In the genomic region with DNA sequence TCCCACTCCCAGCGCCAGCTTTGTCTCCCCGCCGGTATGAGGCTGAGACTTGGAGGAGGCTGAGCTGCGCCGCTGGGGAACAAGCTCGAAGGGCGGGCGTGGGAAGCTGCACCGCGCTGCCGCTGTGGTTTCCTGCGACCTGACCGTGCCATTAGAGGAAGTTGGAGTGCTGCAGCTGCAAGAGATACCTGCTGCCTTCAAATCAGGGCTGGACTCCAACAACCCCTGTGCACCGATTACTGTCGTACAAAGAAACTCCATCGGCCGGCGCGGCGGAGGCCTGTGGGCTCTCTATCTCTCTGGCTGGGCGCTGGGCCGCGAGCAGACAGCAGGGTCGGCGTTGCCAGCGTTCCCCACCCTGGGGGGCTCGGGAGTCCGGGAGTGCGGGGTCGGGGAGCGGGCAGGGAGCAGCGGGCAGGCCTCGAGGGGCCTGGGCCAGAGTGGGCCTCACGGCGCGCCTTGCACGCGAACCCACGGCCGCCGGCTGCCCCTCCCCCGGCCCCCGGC, we compare ENCODE assay signal across 1 cellular context.
TF ChIP-seq lines count a peak whose summit lies in the region.

No MANE protein-coding gene starts in this region.

TF ChIP-seq in K562, 482 proteins besides CTCF, POLR2A, EP300 and RAD21 (continued from another document and continues in another):
- TF ChIP-seq, protein P1, sequence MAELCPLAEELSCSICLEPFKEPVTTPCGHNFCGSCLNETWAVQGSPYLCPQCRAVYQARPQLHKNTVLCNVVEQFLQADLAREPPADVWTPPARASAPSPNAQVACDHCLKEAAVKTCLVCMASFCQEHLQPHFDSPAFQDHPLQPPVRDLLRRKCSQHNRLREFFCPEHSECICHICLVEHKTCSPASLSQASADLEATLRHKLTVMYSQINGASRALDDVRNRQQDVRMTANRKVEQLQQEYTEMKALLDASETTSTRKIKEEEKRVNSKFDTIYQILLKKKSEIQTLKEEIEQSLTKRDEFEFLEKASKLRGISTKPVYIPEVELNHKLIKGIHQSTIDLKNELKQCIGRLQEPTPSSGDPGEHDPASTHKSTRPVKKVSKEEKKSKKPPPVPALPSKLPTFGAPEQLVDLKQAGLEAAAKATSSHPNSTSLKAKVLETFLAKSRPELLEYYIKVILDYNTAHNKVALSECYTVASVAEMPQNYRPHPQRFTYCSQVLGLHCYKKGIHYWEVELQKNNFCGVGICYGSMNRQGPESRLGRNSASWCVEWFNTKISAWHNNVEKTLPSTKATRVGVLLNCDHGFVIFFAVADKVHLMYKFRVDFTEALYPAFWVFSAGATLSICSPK (IDR thresholded peaks at IDR 0.05; ENCODE audit: borderline replicate concordance), result no peak
- TF ChIP-seq CAMTA2 (CRISPR knock-in tag; conservative IDR thresholded peaks at IDR 0.05) (no peak), KAT7 (CRISPR knock-in tag; IDR thresholded peaks at IDR 0.05; ENCODE audit: borderline replicate concordance) (no peak), ZNF79 (CRISPR knock-in tag; IDR thresholded peaks at IDR 0.05; ENCODE audit: low read depth) (no peak), HNRNPLL (IDR thresholded peaks at IDR 0.05; ENCODE audit: low read depth, low read length, poor library complexity, severe bottlenecking) (no peak), EWSR1 (IDR thresholded peaks at IDR 0.05; ENCODE audit: borderline replicate concordance, low read depth, partially characterized antibody) (no peak), GABPB2 (CRISPR knock-in tag; conservative IDR thresholded peaks at IDR 0.05) (no peak), ZNF696 (CRISPR knock-in tag; conservative IDR thresholded peaks at IDR 0.05) (no peak), MYNN (IDR thresholded peaks at IDR 0.05) (0 out of 2 replicates have a peak, but pooled peaks have one; percentile 29), MYNN (CRISPR knock-in tag; IDR thresholded peaks at IDR 0.05) (no peak), ZNF224 (CRISPR knock-in tag; IDR thresholded peaks at IDR 0.05) (no peak), SETDB1 (IDR thresholded peaks at IDR 0.05; ENCODE audit: low read length) (no peak), ETV6 (IDR thresholded peaks at IDR 0.05; ENCODE audit: borderline replicate concordance in 1 of 2, low read depth in 2 of 2, low read length in 1 of 2) (no peak; a peak in 1 of 4 replicates), ETV6 (CRISPR knock-in tag; IDR thresholded peaks at IDR 0.05; ENCODE audit: borderline replicate concordance) (no peak), NFE2 (IDR thresholded peaks at IDR 0.05; ENCODE audit: low read depth) (no peak), HDAC8 (tag; IDR thresholded peaks at IDR 0.05) (no peak), MAZ (CRISPR knock-in tag; conservative IDR thresholded peaks at IDR 0.05 in 1 of 2, IDR thresholded peaks at IDR 0.05 in 1 of 2) (no peak), SRSF1 (IDR thresholded peaks at IDR 0.05; ENCODE audit: low read depth, low read length) (no peak), L3MBTL2 (IDR thresholded peaks at IDR 0.05) (peak; percentile 73), ARID2 (IDR thresholded peaks at IDR 0.05) (no peak), KDM1A (IDR thresholded peaks at IDR 0.05) (peak; percentile 57 to 87; a peak in 3 of 4 replicates), TARDBP (IDR thresholded peaks at IDR 0.05) (peak; percentile 40; the same call in 1 of the 2 replicates), ZNF24 (IDR thresholded peaks at IDR 0.05) (no peak), JUN (IDR thresholded peaks at IDR 0.05; ENCODE audit: borderline replicate concordance, low read depth, low read length) (no peak), JUN (CRISPR knock-in tag; IDR thresholded peaks at IDR 0.05; ENCODE audit: borderline replicate concordance) (no peak), GTF2A2 (tag; IDR thresholded peaks at IDR 0.05) (no peak), ATF7 (IDR thresholded peaks at IDR 0.05) (no peak), MAX (CRISPR knock-in tag; IDR thresholded peaks at IDR 0.05) (peak; percentile 48), E2F8 (IDR thresholded peaks at IDR 0.05; ENCODE audit: low read depth, partially characterized antibody) (no peak), SRSF7 (optimal IDR thresholded peaks at IDR 0.05; ENCODE audit: low read depth, low read length) (no peak), MAFG (tag; conservative IDR thresholded peaks at IDR 0.05) (no peak), ZNF232 (CRISPR knock-in tag; IDR thresholded peaks at IDR 0.05) (no peak), CBFA2T2 (conservative IDR thresholded peaks at IDR 0.05) (no peak), LEF1 (IDR thresholded peaks at IDR 0.05) (no peak), DEAF1 (CRISPR knock-in tag; IDR thresholded peaks at IDR 0.05) (no peak), VEZF1 (CRISPR knock-in tag; IDR thresholded peaks at IDR 0.05) (no peak)
- TF ChIP-seq, protein P2, sequence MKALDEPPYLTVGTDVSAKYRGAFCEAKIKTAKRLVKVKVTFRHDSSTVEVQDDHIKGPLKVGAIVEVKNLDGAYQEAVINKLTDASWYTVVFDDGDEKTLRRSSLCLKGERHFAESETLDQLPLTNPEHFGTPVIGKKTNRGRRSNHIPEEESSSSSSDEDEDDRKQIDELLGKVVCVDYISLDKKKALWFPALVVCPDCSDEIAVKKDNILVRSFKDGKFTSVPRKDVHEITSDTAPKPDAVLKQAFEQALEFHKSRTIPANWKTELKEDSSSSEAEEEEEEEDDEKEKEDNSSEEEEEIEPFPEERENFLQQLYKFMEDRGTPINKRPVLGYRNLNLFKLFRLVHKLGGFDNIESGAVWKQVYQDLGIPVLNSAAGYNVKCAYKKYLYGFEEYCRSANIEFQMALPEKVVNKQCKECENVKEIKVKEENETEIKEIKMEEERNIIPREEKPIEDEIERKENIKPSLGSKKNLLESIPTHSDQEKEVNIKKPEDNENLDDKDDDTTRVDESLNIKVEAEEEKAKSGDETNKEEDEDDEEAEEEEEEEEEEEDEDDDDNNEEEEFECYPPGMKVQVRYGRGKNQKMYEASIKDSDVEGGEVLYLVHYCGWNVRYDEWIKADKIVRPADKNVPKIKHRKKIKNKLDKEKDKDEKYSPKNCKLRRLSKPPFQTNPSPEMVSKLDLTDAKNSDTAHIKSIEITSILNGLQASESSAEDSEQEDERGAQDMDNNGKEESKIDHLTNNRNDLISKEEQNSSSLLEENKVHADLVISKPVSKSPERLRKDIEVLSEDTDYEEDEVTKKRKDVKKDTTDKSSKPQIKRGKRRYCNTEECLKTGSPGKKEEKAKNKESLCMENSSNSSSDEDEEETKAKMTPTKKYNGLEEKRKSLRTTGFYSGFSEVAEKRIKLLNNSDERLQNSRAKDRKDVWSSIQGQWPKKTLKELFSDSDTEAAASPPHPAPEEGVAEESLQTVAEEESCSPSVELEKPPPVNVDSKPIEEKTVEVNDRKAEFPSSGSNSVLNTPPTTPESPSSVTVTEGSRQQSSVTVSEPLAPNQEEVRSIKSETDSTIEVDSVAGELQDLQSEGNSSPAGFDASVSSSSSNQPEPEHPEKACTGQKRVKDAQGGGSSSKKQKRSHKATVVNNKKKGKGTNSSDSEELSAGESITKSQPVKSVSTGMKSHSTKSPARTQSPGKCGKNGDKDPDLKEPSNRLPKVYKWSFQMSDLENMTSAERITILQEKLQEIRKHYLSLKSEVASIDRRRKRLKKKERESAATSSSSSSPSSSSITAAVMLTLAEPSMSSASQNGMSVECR (CRISPR knock-in tag; IDR thresholded peaks at IDR 0.05), result 0 out of 2 replicates have a peak, but pooled peaks have one; percentile 6
- TF ChIP-seq, protein P3, sequence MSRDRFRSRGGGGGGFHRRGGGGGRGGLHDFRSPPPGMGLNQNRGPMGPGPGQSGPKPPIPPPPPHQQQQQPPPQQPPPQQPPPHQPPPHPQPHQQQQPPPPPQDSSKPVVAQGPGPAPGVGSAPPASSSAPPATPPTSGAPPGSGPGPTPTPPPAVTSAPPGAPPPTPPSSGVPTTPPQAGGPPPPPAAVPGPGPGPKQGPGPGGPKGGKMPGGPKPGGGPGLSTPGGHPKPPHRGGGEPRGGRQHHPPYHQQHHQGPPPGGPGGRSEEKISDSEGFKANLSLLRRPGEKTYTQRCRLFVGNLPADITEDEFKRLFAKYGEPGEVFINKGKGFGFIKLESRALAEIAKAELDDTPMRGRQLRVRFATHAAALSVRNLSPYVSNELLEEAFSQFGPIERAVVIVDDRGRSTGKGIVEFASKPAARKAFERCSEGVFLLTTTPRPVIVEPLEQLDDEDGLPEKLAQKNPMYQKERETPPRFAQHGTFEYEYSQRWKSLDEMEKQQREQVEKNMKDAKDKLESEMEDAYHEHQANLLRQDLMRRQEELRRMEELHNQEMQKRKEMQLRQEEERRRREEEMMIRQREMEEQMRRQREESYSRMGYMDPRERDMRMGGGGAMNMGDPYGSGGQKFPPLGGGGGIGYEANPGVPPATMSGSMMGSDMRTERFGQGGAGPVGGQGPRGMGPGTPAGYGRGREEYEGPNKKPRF (IDR thresholded peaks at IDR 0.05; ENCODE audit: low read depth, low read length), result no peak
- TF ChIP-seq, protein P4, sequence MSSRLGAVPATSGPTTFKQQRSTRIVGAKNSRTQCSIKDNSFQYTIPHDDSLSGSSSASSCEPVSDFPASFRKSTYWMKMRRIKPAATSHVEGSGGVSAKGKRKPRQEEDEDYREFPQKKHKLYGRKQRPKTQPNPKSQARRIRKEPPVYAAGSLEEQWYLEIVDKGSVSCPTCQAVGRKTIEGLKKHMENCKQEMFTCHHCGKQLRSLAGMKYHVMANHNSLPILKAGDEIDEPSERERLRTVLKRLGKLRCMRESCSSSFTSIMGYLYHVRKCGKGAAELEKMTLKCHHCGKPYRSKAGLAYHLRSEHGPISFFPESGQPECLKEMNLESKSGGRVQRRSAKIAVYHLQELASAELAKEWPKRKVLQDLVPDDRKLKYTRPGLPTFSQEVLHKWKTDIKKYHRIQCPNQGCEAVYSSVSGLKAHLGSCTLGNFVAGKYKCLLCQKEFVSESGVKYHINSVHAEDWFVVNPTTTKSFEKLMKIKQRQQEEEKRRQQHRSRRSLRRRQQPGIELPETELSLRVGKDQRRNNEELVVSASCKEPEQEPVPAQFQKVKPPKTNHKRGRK (tag; IDR thresholded peaks at IDR 0.05), result no peak
